8 cellular contexts compared by ENCODE assay signal in the genomic region with DNA sequence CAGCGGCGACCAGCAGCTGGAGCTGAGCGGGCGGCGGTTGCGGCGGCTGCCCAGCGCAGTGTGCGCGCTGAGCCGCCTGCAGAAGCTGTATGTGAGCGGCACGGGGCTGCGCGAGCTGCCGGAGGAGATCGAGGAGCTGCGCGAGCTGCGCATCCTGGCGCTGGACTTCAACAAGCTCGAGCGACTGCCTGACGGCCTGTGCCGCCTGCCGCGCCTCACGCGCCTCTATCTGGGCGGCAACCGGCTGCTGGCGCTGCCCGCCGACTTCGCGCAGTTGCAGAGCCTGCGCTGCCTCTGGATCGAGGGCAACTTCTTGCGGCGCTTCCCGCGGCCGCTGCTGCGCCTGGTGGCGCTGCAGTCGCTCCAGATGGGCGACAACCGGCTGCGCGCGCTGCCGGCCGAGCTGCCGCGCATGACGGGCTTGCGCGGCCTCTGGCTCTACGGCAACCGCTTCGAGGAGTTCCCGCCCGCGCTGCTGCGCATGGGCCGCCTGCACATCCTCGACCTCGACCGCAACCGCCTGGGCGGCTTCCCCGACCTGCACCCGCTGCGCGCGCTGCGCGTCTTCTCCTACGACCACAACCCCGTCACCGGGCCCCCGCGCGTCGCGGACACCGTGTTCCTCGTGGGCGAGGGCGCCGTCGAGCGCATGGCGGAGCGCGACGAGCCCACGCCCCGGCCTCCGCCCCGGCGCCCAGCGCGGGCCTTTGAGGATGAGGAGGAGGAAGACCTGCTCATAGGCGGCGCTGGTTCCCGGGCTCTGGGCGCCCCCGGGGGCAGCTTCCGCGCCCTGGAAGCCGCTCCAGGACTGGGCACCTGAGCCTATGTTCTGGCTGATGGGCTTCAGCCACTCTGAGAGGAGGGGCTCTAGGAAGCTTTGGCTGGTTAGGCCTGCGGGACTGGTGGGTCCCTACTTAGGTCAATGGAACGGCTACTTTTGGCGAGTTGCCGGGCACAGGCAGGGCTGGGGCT. TPM values are rescaled to one million over a fixed set of nuclear protein-coding genes. Genes with fewer than 3 reads are reported as not detected.
DNase-seq lines count a peak whose midpoint lies in the region; ATAC-seq and TF ChIP-seq lines count a peak whose summit lies in the region.

No MANE protein-coding gene starts in this region.

- H3K36me3 Mint-ChIP-seq in endodermal cell (ENCODE audit: low read depth) = no peaks in the 10 kb centered on the region

- TF ChIP-seq CTCF in GM10266 (IDR thresholded peaks at IDR 0.05; ENCODE audit: control insufficient read depth, insufficient read depth, low read depth, missing control alignments) (peak; percentile 40), endodermal cell (conservative IDR thresholded peaks at IDR 0.05) (peak; percentile 76)

- H3K9ac ChIP-seq in endodermal cell (ENCODE audit: extremely low read depth, low read length, poor library complexity, severe bottlenecking) = no peak overlapping the region

- H3K4me1 Mint-ChIP-seq in endodermal cell = peaks cover 10% of the 10 kb centered on the region

- DNase-seq in GM10266 (ENCODE audit: extremely low spot score) (peak; percentile 89), NCI-H345 treated with DMSO at 0.1 percent for 48 hours (lab: John Stamatoyannopoulos, UW; ENCODE audit: unreplicated experiment) (peak; percentile 50), endodermal cell (peak; percentile 92), midbrain (lab: John Stamatoyannopoulos, UW) (peak; percentile 41), 8988T (no peak)
- peak; percentile 82 for DNase-seq in activated CD8-positive, alpha-beta memory T cell treated with anti-CD3 and anti-CD28 coated beads for 24 hours
- peak; percentile 55 to 67 for DNase-seq in stimulated activated CD8-positive, alpha-beta memory T cell treated with anti-CD3 and anti-CD28 coated beads, Interleukin-2, amount 100 ng/mL, for 48 hours (ENCODE audit: low read depth in 2 of 2)

- H3K27ac ChIP-seq in endodermal cell (ENCODE audit: low read depth, low read length) = no peak overlapping the region

- H3K27me3 Mint-ChIP-seq in endodermal cell (ENCODE audit: insufficient read depth) = peaks cover 49% of the 10 kb centered on the region

- peaks cover 51% of the 10 kb centered on the region for H3K27me3 ChIP-seq in endodermal cell (ENCODE audit: control insufficient read depth, insufficient read depth, low read length, poor library complexity, severe bottlenecking)

- 12 to 17% methylated on average over 36 to 116 of the region's 116 CpGs for WGBS in endodermal cell (ENCODE audit: insufficient coverage in 1 of 2, insufficient read length in 1 of 2), 2 experiments

- no peaks in the 10 kb centered on the region for H3K9me3 Mint-ChIP-seq in endodermal cell

- H3K9me3 ChIP-seq in endodermal cell (ENCODE audit: control insufficient read depth, low read length) = no peaks in the 10 kb centered on the region

- peak; percentile 57 for ATAC-seq in HG03097 (IDR thresholded peaks at IDR 0.05; ENCODE audit: low FRiP score, unreplicated experiment)

- no peaks in the 10 kb centered on the region for H3K36me3 ChIP-seq in endodermal cell (ENCODE audit: control insufficient read depth, insufficient read depth, low read length)

- peak overlapping the region; percentile 34 for H3K4me3 Mint-ChIP-seq in endodermal cell

- peaks cover 2% of the 10 kb centered on the region for H3K4me1 ChIP-seq in endodermal cell (ENCODE audit: control insufficient read depth, insufficient read depth, low read length)

- peak overlapping the region; percentile 60 for H3K4me3 ChIP-seq in endodermal cell (ENCODE audit: low read length)

- H3K27ac Mint-ChIP-seq in endodermal cell = no peak overlapping the region

RNA-seq across cellular contexts. Expression of gene LRRC10B, which starts 0.8 kb away (rescaled TPM):
- under 1 TPM; 0.11 to 0.69 TPM for total RNA-seq in endodermal cell
- 1.7 TPM for polyA plus RNA-seq in endodermal cell (2013, experiment 1 of 2)
- polyA plus RNA-seq in endodermal cell (2013, experiment 2 of 2) = 1.9 TPM
